Comparison of ENCODE assay signal across 19 cellular contexts in genomic region chr20:53931597-53931996, GRCh38.
"Had no signal": no experiment of that assay in that cellular context is flagged by ENCODE, and none has a peak within 500 bp of the region (broad histone marks: within the 10 kb centered on the region; RNA-seq: fewer than 3 reads in every experiment).

No MANE protein-coding gene starts in this region.

- H3K36me3 ChIP-seq: brain microvascular endothelial cell, colonic mucosa, prostate gland, right atrium auricular region, upper lobe of left lung had no signal

- H3K27ac ChIP-seq: brain microvascular endothelial cell, colonic mucosa, prostate gland, right atrium auricular region, testis, upper lobe of left lung had no signal

- H3K4me1 ChIP-seq: colonic mucosa, prostate gland had no signal

- DNase-seq: activated CD4-positive, alpha-beta T cell treated with anti-CD3 and anti-CD28 coated beads, Interleukin-2, amount 10 ng/mL, durations not matched to agents 7 days and 5 days; activated CD8-positive, alpha-beta T cell treated with anti-CD3 and anti-CD28 coated beads, Interleukin-2, amount 10 ng/mL, durations not matched to agents 7 days and 5 days; activated naive CD4-positive, alpha-beta T cell treated with Interleukin-2 at 50 U/mL for 16 hours; activated T-cell treated with anti-CD3 and anti-CD28 coated beads, Interleukin-2, amount 50 U/mL, for 24 hours; aorta; brain microvascular endothelial cell; colonic mucosa; effector CD4-positive, alpha-beta T cell; naive thymus-derived CD8-positive, alpha-beta T cell; stimulated activated CD4-positive, alpha-beta T cell treated with anti-CD3 and anti-CD28 coated beads, Interleukin-15, amount 100 ng/mL, for 24 hours; stimulated activated CD4-positive, alpha-beta T cell treated with anti-CD3 and anti-CD28 coated beads, Interleukin-2, amount 100 ng/mL, for 48 hours; T1000; testis; upper lobe of left lung had no signal

- ATAC-seq: activated CD4-positive, CD25-positive, alpha-beta regulatory T cell treated with anti-CD3 and anti-CD28 coated beads, Interleukin-2, amount 50 U/mL, for 24 hours; activated CD8-positive, alpha-beta T cell treated with anti-CD3 and anti-CD28 coated beads, Interleukin-2, amount 10 ng/mL, durations not matched to agents 7 days and 5 days; esophagus mucosa; naive thymus-derived CD8-positive, alpha-beta T cell had no signal

- H3K4me3 ChIP-seq: colonic mucosa, prostate gland, right atrium auricular region, skin epidermis, testis, upper lobe of left lung had no signal

- H3K27me3 ChIP-seq: brain microvascular endothelial cell, colonic mucosa, right atrium auricular region, testis, upper lobe of left lung had no signal

- H3K9me3 ChIP-seq: colonic mucosa, prostate gland, right atrium auricular region, testis, upper lobe of left lung had no signal
